Comparison of ENCODE assay signal across 35 cellular contexts in the genomic region with DNA sequence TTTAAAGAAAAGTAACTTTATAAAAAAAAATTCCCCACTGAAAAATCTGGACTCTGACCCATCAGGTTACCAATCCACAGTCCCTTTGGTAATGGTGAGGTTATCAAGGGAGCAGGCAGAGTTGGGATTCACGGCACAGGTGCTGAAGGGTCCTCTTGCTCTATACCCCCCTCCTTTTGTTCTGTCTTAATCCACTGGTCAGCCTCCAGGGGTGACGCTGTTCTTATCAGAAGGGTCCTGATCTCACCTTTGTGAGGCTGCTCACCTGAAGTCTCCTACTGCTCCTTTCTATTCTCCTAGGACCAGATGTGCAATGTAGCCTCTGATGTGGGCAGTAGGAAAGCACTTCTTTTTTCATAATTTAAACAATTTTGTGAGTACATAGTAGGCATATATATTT.
"Had no signal": no experiment of that assay in that cellular context is flagged by ENCODE, and none has a peak within 500 bp of the region (broad histone marks: within the 10 kb centered on the region; RNA-seq: fewer than 3 reads in every experiment).

No MANE protein-coding gene starts in this region.

- H3K9me3 ChIP-seq: ascending aorta had no signal

- H3K27me3 ChIP-seq: ascending aorta, cardiac muscle cell had no signal

- DNase-seq: activated B cell treated with CpG ODN at 0.5 μM for 24 hours; activated CD4-positive, alpha-beta memory T cell treated with anti-CD3 and anti-CD28 coated beads, Interleukin-2, amount 10 ng/mL, durations not matched to agents 7 days and 5 days; activated CD4-positive, alpha-beta T cell treated with anti-CD3 and anti-CD28 coated beads for 4 hours; activated CD4-positive, alpha-beta T cell treated with anti-CD3 and anti-CD28 coated beads, Interleukin-2, amount 10 ng/mL, durations not matched to agents 24 days and 14 days; activated CD4-positive, alpha-beta T cell treated with anti-CD3 and anti-CD28 coated beads, Interleukin-2, amount 50 U/mL, for 1 hour; activated CD4-positive, alpha-beta T cell treated with anti-CD3 and anti-CD28 coated beads, Interleukin-2, amount 50 U/mL, for 4 hours; activated CD4-positive, CD25-positive, alpha-beta regulatory T cell treated with anti-CD3 and anti-CD28 coated beads, Interleukin-2, amount 50 U/mL, for 72 hours; activated CD8-positive, alpha-beta memory T cell treated with anti-CD3 and anti-CD28 coated beads for 24 hours; activated CD8-positive, alpha-beta memory T cell treated with anti-CD3 and anti-CD28 coated beads, Interleukin-2, amount 10 ng/mL, durations not matched to agents 7 days and 5 days; activated CD8-positive, alpha-beta memory T cell treated with anti-CD3 and anti-CD28 coated beads, Interleukin-2, amount 50 U/mL, for 48 hours; activated CD8-positive, alpha-beta T cell treated with anti-CD3 and anti-CD28 coated beads, Interleukin-2, amount 10 ng/mL, durations not matched to agents 7 days and 5 days; activated effector memory CD4-positive, alpha-beta T cell treated with Interleukin-2 at 50 U/mL for 16 hours; activated gamma-delta T cell; activated naive CD4-positive, alpha-beta T cell treated with anti-CD3 and anti-CD28 coated beads, Interleukin-2, amount 10 ng/mL, durations not matched to agents 7 days and 5 days; activated naive CD4-positive, alpha-beta T cell treated with Interleukin-2 at 50 U/mL for 16 hours; activated naive CD8-positive, alpha-beta T cell treated with anti-CD3 and anti-CD28 coated beads, Interleukin-2, amount 10 ng/mL, durations not matched to agents 7 days and 5 days; activated naive CD8-positive, alpha-beta T cell treated with anti-CD3 and anti-CD28 coated beads, Interleukin-2, amount 50 U/mL, for 24 hours; activated T-cell treated with anti-CD3 and anti-CD28 coated beads, Interleukin-2, amount 50 U/mL, for 24 hours; activated T-cell treated with anti-CD3 and anti-CD28 coated beads, Interleukin-2, amount 50 U/mL, for 48 hours; amygdala; caudate nucleus; cerebellar nuclear complex; T-helper 1 cell; T-helper 2 cell; T-helper 9 cell; WERI-Rb-1 had no signal

- ATAC-seq: activated CD8-positive, alpha-beta memory T cell treated with anti-CD3 and anti-CD28 coated beads, Interleukin-2, amount 10 ng/mL, durations not matched to agents 7 days and 5 days; activated CD8-positive, alpha-beta T cell treated with anti-CD3 and anti-CD28 coated beads, Interleukin-2, amount 10 ng/mL, durations not matched to agents 7 days and 5 days; activated naive CD8-positive, alpha-beta T cell treated with anti-CD3 and anti-CD28 coated beads, Interleukin-2, amount 50 U/mL, for 24 hours had no signal

- H3K4me3 Mint-ChIP-seq: activated B cell treated with CpG ODN at 0.5 μM for 24 hours; activated CD4-positive, alpha-beta memory T cell treated with anti-CD3 and anti-CD28 coated beads, Interleukin-2, amount 10 ng/mL, durations not matched to agents 7 days and 5 days; activated CD4-positive, alpha-beta T cell treated with anti-CD3 and anti-CD28 coated beads, Interleukin-2, amount 10 ng/mL, durations not matched to agents 24 days and 14 days; activated CD8-positive, alpha-beta memory T cell treated with anti-CD3 and anti-CD28 coated beads, Interleukin-2, amount 10 ng/mL, durations not matched to agents 7 days and 5 days; activated CD8-positive, alpha-beta T cell treated with anti-CD3 and anti-CD28 coated beads, Interleukin-2, amount 10 ng/mL, durations not matched to agents 7 days and 5 days; activated naive CD4-positive, alpha-beta T cell treated with anti-CD3 and anti-CD28 coated beads, Interleukin-2, amount 10 ng/mL, durations not matched to agents 7 days and 5 days; activated naive CD4-positive, alpha-beta T cell treated with anti-CD3 and anti-CD28 coated beads, Interleukin-2, amount 50 U/mL, for 24 hours; activated naive CD8-positive, alpha-beta T cell; activated naive CD8-positive, alpha-beta T cell treated with anti-CD3 and anti-CD28 coated beads, Interleukin-2, amount 10 ng/mL, durations not matched to agents 7 days and 5 days; activated naive CD8-positive, alpha-beta T cell treated with anti-CD3 and anti-CD28 coated beads, Interleukin-2, amount 50 U/mL, for 24 hours; activated T-cell treated with anti-CD3 and anti-CD28 coated beads, Interleukin-2, amount 50 U/mL, for 24 hours; central memory CD8-positive, alpha-beta T cell; T-helper 1 cell treated with Interleukin-12 subunit alpha and Interleukin-12 subunit beta and Interleukin-4 antibody, amounts not matched to agents 30 μg/mL and 1 μg/mL, for 36 hours; T-helper 2 cell treated with Interferon-gamma antibody and Interleukin-4, amounts not matched to agents 5 μg/mL and 100 μg/mL, for 36 hours had no signal

- H3K9me3 Mint-ChIP-seq: activated B cell treated with CpG ODN at 0.5 μM for 24 hours; activated CD4-positive, alpha-beta memory T cell treated with anti-CD3 and anti-CD28 coated beads, Interleukin-2, amount 10 ng/mL, durations not matched to agents 7 days and 5 days; activated CD4-positive, alpha-beta T cell treated with anti-CD3 and anti-CD28 coated beads, Interleukin-2, amount 10 ng/mL, durations not matched to agents 24 days and 14 days; activated naive CD4-positive, alpha-beta T cell treated with anti-CD3 and anti-CD28 coated beads, Interleukin-2, amount 10 ng/mL, durations not matched to agents 7 days and 5 days; activated naive CD8-positive, alpha-beta T cell treated with anti-CD3 and anti-CD28 coated beads, Interleukin-2, amount 10 ng/mL, durations not matched to agents 7 days and 5 days; activated naive CD8-positive, alpha-beta T cell treated with anti-CD3 and anti-CD28 coated beads, Interleukin-2, amount 50 U/mL, for 24 hours; activated T-cell treated with anti-CD3 and anti-CD28 coated beads, Interleukin-2, amount 50 U/mL, for 24 hours; activated T-helper 2 cell treated with anti-CD3 and anti-CD28 coated beads, Interferon-gamma antibody, Interleukin-2, Interleukin-4, amounts not matched to agents 10 μg/mL and 5 μg/mL and 100 μg/mL, durations not matched to agents 14 hours and 24 hours and 36 hours; central memory CD8-positive, alpha-beta T cell; T-helper 1 cell treated with Interleukin-12 subunit alpha and Interleukin-12 subunit beta and Interleukin-4 antibody, amounts not matched to agents 30 μg/mL and 1 μg/mL, for 36 hours; T-helper 2 cell treated with Interferon-gamma antibody and Interleukin-4, amounts not matched to agents 5 μg/mL and 100 μg/mL, for 36 hours had no signal

- H3K36me3 ChIP-seq: ascending aorta, cardiac muscle cell, WERI-Rb-1 had no signal

- H3K4me1 Mint-ChIP-seq: activated B cell treated with CpG ODN at 0.5 μM for 24 hours; activated CD4-positive, alpha-beta memory T cell treated with anti-CD3 and anti-CD28 coated beads, Interleukin-2, amount 10 ng/mL, durations not matched to agents 7 days and 5 days; activated CD4-positive, alpha-beta T cell treated with anti-CD3 and anti-CD28 coated beads, Interleukin-2, amount 10 ng/mL, durations not matched to agents 24 days and 14 days; activated CD8-positive, alpha-beta memory T cell treated with anti-CD3 and anti-CD28 coated beads, Interleukin-2, amount 10 ng/mL, durations not matched to agents 7 days and 5 days; activated naive CD4-positive, alpha-beta T cell treated with anti-CD3 and anti-CD28 coated beads, Interleukin-2, amount 10 ng/mL, durations not matched to agents 7 days and 5 days; activated naive CD4-positive, alpha-beta T cell treated with anti-CD3 and anti-CD28 coated beads, Interleukin-2, amount 50 U/mL, for 24 hours; activated naive CD8-positive, alpha-beta T cell treated with anti-CD3 and anti-CD28 coated beads, Interleukin-2, amount 10 ng/mL, durations not matched to agents 7 days and 5 days; activated naive CD8-positive, alpha-beta T cell treated with anti-CD3 and anti-CD28 coated beads, Interleukin-2, amount 50 U/mL, for 24 hours; central memory CD8-positive, alpha-beta T cell had no signal

- H3K27ac Mint-ChIP-seq: activated B cell treated with CpG ODN at 0.5 μM for 24 hours; activated CD4-positive, alpha-beta memory T cell treated with anti-CD3 and anti-CD28 coated beads, Interleukin-2, amount 10 ng/mL, durations not matched to agents 7 days and 5 days; activated CD4-positive, alpha-beta T cell treated with anti-CD3 and anti-CD28 coated beads, Interleukin-2, amount 10 ng/mL, durations not matched to agents 24 days and 14 days; activated CD8-positive, alpha-beta memory T cell treated with anti-CD3 and anti-CD28 coated beads, Interleukin-2, amount 10 ng/mL, durations not matched to agents 7 days and 5 days; activated CD8-positive, alpha-beta T cell treated with anti-CD3 and anti-CD28 coated beads, Interleukin-2, amount 10 ng/mL, durations not matched to agents 7 days and 5 days; activated naive CD4-positive, alpha-beta T cell treated with anti-CD3 and anti-CD28 coated beads, Interleukin-2, amount 10 ng/mL, durations not matched to agents 7 days and 5 days; activated naive CD4-positive, alpha-beta T cell treated with anti-CD3 and anti-CD28 coated beads, Interleukin-2, amount 50 U/mL, for 24 hours; activated naive CD8-positive, alpha-beta T cell; activated naive CD8-positive, alpha-beta T cell treated with anti-CD3 and anti-CD28 coated beads, Interleukin-2, amount 10 ng/mL, durations not matched to agents 7 days and 5 days; activated naive CD8-positive, alpha-beta T cell treated with anti-CD3 and anti-CD28 coated beads, Interleukin-2, amount 50 U/mL, for 24 hours; activated T-cell treated with anti-CD3 and anti-CD28 coated beads, Interleukin-2, amount 50 U/mL, for 24 hours; activated T-helper 2 cell treated with anti-CD3 and anti-CD28 coated beads, Interferon-gamma antibody, Interleukin-2, Interleukin-4, amounts not matched to agents 10 μg/mL and 5 μg/mL and 100 μg/mL, durations not matched to agents 14 hours and 24 hours and 36 hours; T-helper 1 cell treated with Interleukin-12 subunit alpha and Interleukin-12 subunit beta and Interleukin-4 antibody, amounts not matched to agents 30 μg/mL and 1 μg/mL, for 36 hours; T-helper 2 cell treated with Interferon-gamma antibody and Interleukin-4, amounts not matched to agents 5 μg/mL and 100 μg/mL, for 36 hours had no signal

- H3K27ac ChIP-seq: ascending aorta, cardiac muscle cell, WERI-Rb-1 had no signal

- H3K36me3 Mint-ChIP-seq: activated CD8-positive, alpha-beta memory T cell treated with anti-CD3 and anti-CD28 coated beads, Interleukin-2, amount 10 ng/mL, durations not matched to agents 7 days and 5 days; activated naive CD4-positive, alpha-beta T cell treated with anti-CD3 and anti-CD28 coated beads, Interleukin-2, amount 10 ng/mL, durations not matched to agents 7 days and 5 days; activated naive CD4-positive, alpha-beta T cell treated with anti-CD3 and anti-CD28 coated beads, Interleukin-2, amount 50 U/mL, for 24 hours; activated naive CD8-positive, alpha-beta T cell; activated naive CD8-positive, alpha-beta T cell treated with anti-CD3 and anti-CD28 coated beads, Interleukin-2, amount 10 ng/mL, durations not matched to agents 7 days and 5 days; brain had no signal

- H3K4me3 ChIP-seq: ascending aorta, cardiac muscle cell had no signal
